Comparison of ENCODE assay signal across 29 cellular contexts in the genomic region with DNA sequence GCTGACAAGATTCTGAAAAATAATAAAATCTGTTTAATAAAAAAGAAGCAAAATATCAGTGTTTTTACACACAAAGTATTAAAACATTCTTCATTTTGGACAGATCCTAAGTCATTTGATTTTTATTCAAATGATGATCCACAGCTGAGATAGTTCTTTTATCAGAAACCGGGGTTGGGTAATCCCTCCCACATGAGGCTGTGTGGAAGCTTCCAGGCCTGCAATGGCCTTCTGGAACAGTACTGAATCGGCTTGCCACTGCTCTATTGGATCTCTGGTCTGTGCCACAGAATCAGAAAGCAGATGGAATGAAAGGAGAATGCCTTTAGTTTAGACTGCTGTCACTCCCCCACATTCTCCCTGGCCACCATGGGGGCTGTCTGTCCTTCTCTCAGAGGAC. TPM values are rescaled to one million over a fixed set of nuclear protein-coding genes. Genes with fewer than 3 reads are reported as not detected.
"Had no signal": no experiment of that assay in that cellular context is flagged by ENCODE, and none has a peak within 500 bp of the region (broad histone marks: within the 10 kb centered on the region; RNA-seq: fewer than 3 reads in every experiment).

No MANE protein-coding gene starts in this region.

- H3K4me1 ChIP-seq: adrenal gland, colonic mucosa, gastrocnemius medialis, psoas muscle had no signal

- H3K9me3 Mint-ChIP-seq: activated naive CD4-positive, alpha-beta T cell treated with anti-CD3 and anti-CD28 coated beads, Interleukin-2, amount 50 U/mL, for 24 hours; activated T-helper 1 cell treated with anti-CD3 and anti-CD28 coated beads, Interleukin-12 subunit alpha, Interleukin-12 subunit beta, Interleukin-2, Interleukin-4 antibody, amounts not matched to agents 30 ng/mL and 10 ng/mL and 1 ng/mL, durations not matched to agents 14 hours and 24 hours and 36 hours; nephron; stimulated activated memory B cell treated with anti-CD40 and anti-IgM and Interleukin-4, amounts not matched to agents 10 μg/mL and 1 μg/mL and 100 μg/mL, for 72 hours; type B pancreatic cell had no signal

- H3K27me3 ChIP-seq: adrenal gland, colonic mucosa, dorsolateral prefrontal cortex, esophagus squamous epithelium, gastrocnemius medialis, heart right ventricle, neutrophil, ovary, stomach had no signal

- H3K27ac Mint-ChIP-seq: activated CD8-positive, alpha-beta T cell treated with anti-CD3 and anti-CD28 coated beads, Interleukin-2, amount 10 ng/mL, durations not matched to agents 7 days and 5 days; activated naive CD4-positive, alpha-beta T cell treated with anti-CD3 and anti-CD28 coated beads, Interleukin-2, amount 50 U/mL, for 24 hours; stimulated activated memory B cell treated with anti-CD40 and anti-IgM and Interleukin-4, amounts not matched to agents 10 μg/mL and 1 μg/mL and 100 μg/mL, for 72 hours; type B pancreatic cell had no signal

- H3K27me3 Mint-ChIP-seq: activated naive CD4-positive, alpha-beta T cell treated with anti-CD3 and anti-CD28 coated beads, Interleukin-2, amount 50 U/mL, for 24 hours had no signal

- H3K27ac ChIP-seq: colonic mucosa, heart right ventricle, neutrophil, ovary, psoas muscle, stomach, thoracic aorta had no signal

- H3K9me3 ChIP-seq: adrenal gland, colonic mucosa, esophagus squamous epithelium, gastrocnemius medialis, heart right ventricle, neutrophil, ovary, psoas muscle, stomach, thoracic aorta had no signal

- ATAC-seq: stimulated activated memory B cell treated with anti-CD40 and anti-IgM and Interleukin-4, amounts not matched to agents 10 μg/mL and 1 μg/mL and 100 μg/mL, for 72 hours had no signal

- DNase-seq: activated CD4-positive, alpha-beta T cell treated with anti-CD3 and anti-CD28 coated beads for 1 hour; activated CD4-positive, alpha-beta T cell treated with anti-CD3 and anti-CD28 coated beads, Interleukin-2, amount 50 U/mL, for 1 hour; activated CD8-positive, alpha-beta T cell treated with anti-CD3 and anti-CD28 coated beads, Interleukin-2, amount 10 ng/mL, durations not matched to agents 7 days and 5 days; activated gamma-delta T cell treated with Interleukin-2 at 50 U/mL for 16 hours; colonic mucosa; dorsolateral prefrontal cortex; esophagus squamous epithelium; gastrocnemius medialis; heart right ventricle; kidney; psoas muscle; right cardiac atrium; stimulated activated CD4-positive, alpha-beta T cell treated with anti-CD3 and anti-CD28 coated beads, Interleukin-1b, Interleukin-23, amount 100 ng/mL, for 48 hours; stomach; T-helper 9 cell had no signal

- H3K4me3 Mint-ChIP-seq: activated CD8-positive, alpha-beta T cell treated with anti-CD3 and anti-CD28 coated beads, Interleukin-2, amount 10 ng/mL, durations not matched to agents 7 days and 5 days; activated naive CD4-positive, alpha-beta T cell treated with anti-CD3 and anti-CD28 coated beads, Interleukin-2, amount 50 U/mL, for 24 hours; activated T-helper 1 cell treated with anti-CD3 and anti-CD28 coated beads, Interleukin-12 subunit alpha, Interleukin-12 subunit beta, Interleukin-2, Interleukin-4 antibody, amounts not matched to agents 30 ng/mL and 10 ng/mL and 1 ng/mL, durations not matched to agents 14 hours and 24 hours and 36 hours; nephron; stimulated activated memory B cell treated with anti-CD40 and anti-IgM and Interleukin-4, amounts not matched to agents 10 μg/mL and 1 μg/mL and 100 μg/mL, for 72 hours; type B pancreatic cell had no signal

- H3K36me3 ChIP-seq: adrenal gland, colonic mucosa, esophagus squamous epithelium, gastrocnemius medialis, heart right ventricle, neutrophil, ovary, stomach, thoracic aorta had no signal

- H3K4me3 ChIP-seq: adrenal gland, colonic mucosa, dorsolateral prefrontal cortex, esophagus squamous epithelium, gastrocnemius medialis, heart right ventricle, ovary, psoas muscle, skin epidermis, stomach, thoracic aorta had no signal

- H3K36me3 Mint-ChIP-seq: activated naive CD4-positive, alpha-beta T cell treated with anti-CD3 and anti-CD28 coated beads, Interleukin-2, amount 50 U/mL, for 24 hours; stimulated activated memory B cell treated with anti-CD40 and anti-IgM and Interleukin-4, amounts not matched to agents 10 μg/mL and 1 μg/mL and 100 μg/mL, for 72 hours; type B pancreatic cell had no signal

RNA-seq across cellular contexts. Expression of a gene that starts 6.1 kb away (rescaled TPM):
- total RNA-seq: activated CD8-positive, alpha-beta T cell treated with anti-CD3 and anti-CD28 coated beads, Interleukin-2, amount 10 ng/mL, durations not matched to agents 7 days and 5 days; activated T-helper 1 cell treated with anti-CD3 and anti-CD28 coated beads, Interleukin-12 subunit alpha, Interleukin-12 subunit beta, Interleukin-2, Interleukin-4 antibody, amounts not matched to agents 30 ng/mL and 10 ng/mL and 1 ng/mL, durations not matched to agents 14 hours and 24 hours and 36 hours; bronchial epithelial cell; colonic mucosa; esophagus squamous epithelium; gastrocnemius medialis; kidney; left lobe of liver; lung microvascular endothelial cell; ovary; psoas muscle; T-helper 1 cell treated with Interleukin-12 subunit alpha and Interleukin-12 subunit beta and Interleukin-4 antibody, amounts not matched to agents 30 ng/mL and 1 ng/mL, for 36 hours; thoracic aorta had no signal
